In the genomic region with DNA sequence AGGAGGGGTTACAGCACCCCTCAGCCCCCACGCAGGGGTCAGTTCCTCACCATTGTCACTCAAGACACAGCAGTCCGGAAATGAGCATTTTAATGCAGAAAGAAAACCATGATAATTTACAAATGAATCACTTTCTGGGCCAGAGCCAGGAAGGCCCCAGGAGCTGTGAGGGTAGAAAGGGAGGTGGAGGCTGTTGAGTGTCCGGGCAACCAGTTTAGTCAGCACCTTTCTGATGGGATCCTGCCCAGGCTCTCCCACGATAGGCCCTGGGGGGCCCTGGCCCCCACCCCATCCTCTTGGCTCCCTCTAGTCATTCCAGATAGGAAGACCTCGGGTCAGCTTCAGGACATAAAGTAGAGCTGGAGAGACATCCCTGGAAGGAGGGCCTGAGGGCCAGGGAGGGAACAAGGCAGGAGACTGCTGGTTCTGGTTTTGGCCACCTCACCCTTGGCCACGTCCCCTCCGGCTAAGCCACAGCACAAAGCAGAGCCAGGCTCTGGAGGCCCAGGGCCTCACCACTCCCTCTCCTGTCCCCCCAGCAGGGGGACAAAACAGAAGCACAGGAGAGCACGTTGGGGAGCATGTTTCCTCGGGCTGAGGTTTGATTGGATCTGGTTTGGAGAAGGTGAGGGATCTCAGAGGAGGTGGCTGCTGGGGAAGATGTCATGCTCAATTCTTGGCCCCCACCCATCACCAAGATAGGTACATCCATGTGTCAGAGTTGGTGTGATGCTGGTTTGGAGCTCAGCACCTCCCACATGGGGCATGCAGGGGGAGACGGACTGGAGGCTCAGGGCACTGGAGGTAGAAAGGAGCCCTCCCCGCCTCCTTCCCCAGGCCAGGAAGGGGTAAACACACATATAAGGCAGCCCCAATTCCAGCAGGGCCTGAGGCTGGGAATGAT, we compare ENCODE assay signal across 1 cellular context.
A peak's percentile ranks its signal among the peaks of the same experiment; 100 is the strongest.
TF ChIP-seq lines count a peak whose summit lies in the region.

No MANE protein-coding gene starts in this region.

TF ChIP-seq in SK-N-SH, 30 proteins besides CTCF, POLR2A, EP300 and RAD21:
- TF ChIP-seq NFIC (IDR thresholded peaks at IDR 0.05; ENCODE audit: borderline replicate concordance) (peak; percentile 96), FOXJ3 (CRISPR knock-in tag; IDR thresholded peaks at IDR 0.05) (no peak), RCOR1 (IDR thresholded peaks at IDR 0.05; ENCODE audit: low read length) (no peak), ELF1 (IDR thresholded peaks at IDR 0.05) (no peak), JUND (IDR thresholded peaks at IDR 0.05) (peak; percentile 83), CHD2 (IDR thresholded peaks at IDR 0.05; ENCODE audit: low read length, partially characterized antibody) (no peak), TEAD4 (IDR thresholded peaks at IDR 0.05; ENCODE audit: borderline replicate concordance, insufficient read depth) (0 out of 2 replicates have a peak, but pooled peaks have one; percentile 53), GATA2 (CRISPR knock-in tag; IDR thresholded peaks at IDR 0.05) (no peak), MEF2A (IDR thresholded peaks at IDR 0.05; ENCODE audit: borderline replicate concordance, low read depth) (no peak), MXI1 (IDR thresholded peaks at IDR 0.05; ENCODE audit: low read depth, low read length) (no peak), FOXM1 (IDR thresholded peaks at IDR 0.05; ENCODE audit: low read depth) (no peak; the same call in 1 of the 2 replicates), TCF12 (IDR thresholded peaks at IDR 0.05) (peak; percentile 88), SMC3 (IDR thresholded peaks at IDR 0.05; ENCODE audit: low read depth, low read length) (peak; percentile 12; the same call in 1 of the 2 replicates), RXRA (IDR thresholded peaks at IDR 0.05; ENCODE audit: borderline replicate concordance, low read depth) (peak; percentile 83; the same call in 1 of the 2 replicates), FOSL2 (IDR thresholded peaks at IDR 0.05; ENCODE audit: borderline replicate concordance, low read depth) (peak; percentile 76; the same call in 1 of the 2 replicates), SIN3A (IDR thresholded peaks at IDR 0.05; ENCODE audit: borderline replicate concordance, low read depth, low read length) (no peak), GABPA (IDR thresholded peaks at IDR 0.05; ENCODE audit: low read depth) (0 out of 2 replicates have a peak, but pooled peaks have one; percentile 29), TAF1 (IDR thresholded peaks at IDR 0.05; ENCODE audit: borderline replicate concordance, low read depth, low read length) (no peak; the same call in 1 of the 2 replicates), NRF1 (IDR thresholded peaks at IDR 0.05; ENCODE audit: low read depth, low read length) (no peak), POLR2AphosphoS5 (IDR thresholded peaks at IDR 0.05; ENCODE audit: low read depth, low read length) (peak; percentile 54), YY1 (IDR thresholded peaks at IDR 0.05; ENCODE audit: low read depth) (no peak), EZH2phosphoT487 (IDR thresholded peaks at IDR 0.05; ENCODE audit: borderline replicate concordance, low read depth) (no peak), RFX5 (IDR thresholded peaks at IDR 0.05; ENCODE audit: low read length) (no peak)
- TF ChIP-seq, protein P1, sequence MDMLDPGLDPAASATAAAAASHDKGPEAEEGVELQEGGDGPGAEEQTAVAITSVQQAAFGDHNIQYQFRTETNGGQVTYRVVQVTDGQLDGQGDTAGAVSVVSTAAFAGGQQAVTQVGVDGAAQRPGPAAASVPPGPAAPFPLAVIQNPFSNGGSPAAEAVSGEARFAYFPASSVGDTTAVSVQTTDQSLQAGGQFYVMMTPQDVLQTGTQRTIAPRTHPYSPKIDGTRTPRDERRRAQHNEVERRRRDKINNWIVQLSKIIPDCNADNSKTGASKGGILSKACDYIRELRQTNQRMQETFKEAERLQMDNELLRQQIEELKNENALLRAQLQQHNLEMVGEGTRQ (IDR thresholded peaks at IDR 0.05; ENCODE audit: borderline replicate concordance, low read depth, low read length): no peak
- TF ChIP-seq, protein P2, sequence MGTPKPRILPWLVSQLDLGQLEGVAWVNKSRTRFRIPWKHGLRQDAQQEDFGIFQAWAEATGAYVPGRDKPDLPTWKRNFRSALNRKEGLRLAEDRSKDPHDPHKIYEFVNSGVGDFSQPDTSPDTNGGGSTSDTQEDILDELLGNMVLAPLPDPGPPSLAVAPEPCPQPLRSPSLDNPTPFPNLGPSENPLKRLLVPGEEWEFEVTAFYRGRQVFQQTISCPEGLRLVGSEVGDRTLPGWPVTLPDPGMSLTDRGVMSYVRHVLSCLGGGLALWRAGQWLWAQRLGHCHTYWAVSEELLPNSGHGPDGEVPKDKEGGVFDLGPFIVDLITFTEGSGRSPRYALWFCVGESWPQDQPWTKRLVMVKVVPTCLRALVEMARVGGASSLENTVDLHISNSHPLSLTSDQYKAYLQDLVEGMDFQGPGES (IDR thresholded peaks at IDR 0.05; ENCODE audit: low read depth, low read length): no peak
- TF ChIP-seq, protein P3, sequence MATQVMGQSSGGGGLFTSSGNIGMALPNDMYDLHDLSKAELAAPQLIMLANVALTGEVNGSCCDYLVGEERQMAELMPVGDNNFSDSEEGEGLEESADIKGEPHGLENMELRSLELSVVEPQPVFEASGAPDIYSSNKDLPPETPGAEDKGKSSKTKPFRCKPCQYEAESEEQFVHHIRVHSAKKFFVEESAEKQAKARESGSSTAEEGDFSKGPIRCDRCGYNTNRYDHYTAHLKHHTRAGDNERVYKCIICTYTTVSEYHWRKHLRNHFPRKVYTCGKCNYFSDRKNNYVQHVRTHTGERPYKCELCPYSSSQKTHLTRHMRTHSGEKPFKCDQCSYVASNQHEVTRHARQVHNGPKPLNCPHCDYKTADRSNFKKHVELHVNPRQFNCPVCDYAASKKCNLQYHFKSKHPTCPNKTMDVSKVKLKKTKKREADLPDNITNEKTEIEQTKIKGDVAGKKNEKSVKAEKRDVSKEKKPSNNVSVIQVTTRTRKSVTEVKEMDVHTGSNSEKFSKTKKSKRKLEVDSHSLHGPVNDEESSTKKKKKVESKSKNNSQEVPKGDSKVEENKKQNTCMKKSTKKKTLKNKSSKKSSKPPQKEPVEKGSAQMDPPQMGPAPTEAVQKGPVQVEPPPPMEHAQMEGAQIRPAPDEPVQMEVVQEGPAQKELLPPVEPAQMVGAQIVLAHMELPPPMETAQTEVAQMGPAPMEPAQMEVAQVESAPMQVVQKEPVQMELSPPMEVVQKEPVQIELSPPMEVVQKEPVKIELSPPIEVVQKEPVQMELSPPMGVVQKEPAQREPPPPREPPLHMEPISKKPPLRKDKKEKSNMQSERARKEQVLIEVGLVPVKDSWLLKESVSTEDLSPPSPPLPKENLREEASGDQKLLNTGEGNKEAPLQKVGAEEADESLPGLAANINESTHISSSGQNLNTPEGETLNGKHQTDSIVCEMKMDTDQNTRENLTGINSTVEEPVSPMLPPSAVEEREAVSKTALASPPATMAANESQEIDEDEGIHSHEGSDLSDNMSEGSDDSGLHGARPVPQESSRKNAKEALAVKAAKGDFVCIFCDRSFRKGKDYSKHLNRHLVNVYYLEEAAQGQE (IDR thresholded peaks at IDR 0.05; ENCODE audit: low read depth, low read length): no peak
- TF ChIP-seq, protein P4, sequence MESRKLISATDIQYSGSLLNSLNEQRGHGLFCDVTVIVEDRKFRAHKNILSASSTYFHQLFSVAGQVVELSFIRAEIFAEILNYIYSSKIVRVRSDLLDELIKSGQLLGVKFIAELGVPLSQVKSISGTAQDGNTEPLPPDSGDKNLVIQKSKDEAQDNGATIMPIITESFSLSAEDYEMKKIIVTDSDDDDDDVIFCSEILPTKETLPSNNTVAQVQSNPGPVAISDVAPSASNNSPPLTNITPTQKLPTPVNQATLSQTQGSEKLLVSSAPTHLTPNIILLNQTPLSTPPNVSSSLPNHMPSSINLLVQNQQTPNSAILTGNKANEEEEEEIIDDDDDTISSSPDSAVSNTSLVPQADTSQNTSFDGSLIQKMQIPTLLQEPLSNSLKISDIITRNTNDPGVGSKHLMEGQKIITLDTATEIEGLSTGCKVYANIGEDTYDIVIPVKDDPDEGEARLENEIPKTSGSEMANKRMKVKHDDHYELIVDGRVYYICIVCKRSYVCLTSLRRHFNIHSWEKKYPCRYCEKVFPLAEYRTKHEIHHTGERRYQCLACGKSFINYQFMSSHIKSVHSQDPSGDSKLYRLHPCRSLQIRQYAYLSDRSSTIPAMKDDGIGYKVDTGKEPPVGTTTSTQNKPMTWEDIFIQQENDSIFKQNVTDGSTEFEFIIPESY (IDR thresholded peaks at IDR 0.05; ENCODE audit: borderline replicate concordance, low read depth): no peak; the same call in 1 of the 2 replicates
- TF ChIP-seq, protein P5, sequence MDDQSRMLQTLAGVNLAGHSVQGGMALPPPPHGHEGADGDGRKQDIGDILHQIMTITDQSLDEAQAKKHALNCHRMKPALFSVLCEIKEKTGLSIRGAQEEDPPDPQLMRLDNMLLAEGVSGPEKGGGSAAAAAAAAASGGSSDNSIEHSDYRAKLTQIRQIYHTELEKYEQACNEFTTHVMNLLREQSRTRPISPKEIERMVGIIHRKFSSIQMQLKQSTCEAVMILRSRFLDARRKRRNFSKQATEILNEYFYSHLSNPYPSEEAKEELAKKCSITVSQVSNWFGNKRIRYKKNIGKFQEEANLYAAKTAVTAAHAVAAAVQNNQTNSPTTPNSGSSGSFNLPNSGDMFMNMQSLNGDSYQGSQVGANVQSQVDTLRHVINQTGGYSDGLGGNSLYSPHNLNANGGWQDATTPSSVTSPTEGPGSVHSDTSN (IDR thresholded peaks at IDR 0.05): peak; percentile 83
- TF ChIP-seq, protein P6, sequence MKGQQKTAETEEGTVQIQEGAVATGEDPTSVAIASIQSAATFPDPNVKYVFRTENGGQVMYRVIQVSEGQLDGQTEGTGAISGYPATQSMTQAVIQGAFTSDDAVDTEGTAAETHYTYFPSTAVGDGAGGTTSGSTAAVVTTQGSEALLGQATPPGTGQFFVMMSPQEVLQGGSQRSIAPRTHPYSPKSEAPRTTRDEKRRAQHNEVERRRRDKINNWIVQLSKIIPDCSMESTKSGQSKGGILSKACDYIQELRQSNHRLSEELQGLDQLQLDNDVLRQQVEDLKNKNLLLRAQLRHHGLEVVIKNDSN (IDR thresholded peaks at IDR 0.05; ENCODE audit: borderline replicate concordance, low read depth): no peak
- TF ChIP-seq, protein P7, sequence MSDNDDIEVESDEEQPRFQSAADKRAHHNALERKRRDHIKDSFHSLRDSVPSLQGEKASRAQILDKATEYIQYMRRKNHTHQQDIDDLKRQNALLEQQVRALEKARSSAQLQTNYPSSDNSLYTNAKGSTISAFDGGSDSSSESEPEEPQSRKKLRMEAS (IDR thresholded peaks at IDR 0.05; ENCODE audit: low read depth): no peak
